Comparison of ENCODE assay signal across 8 cellular contexts in genomic region chr9:69036799-69037198, GRCh38. TPM values are rescaled to one million over a fixed set of nuclear protein-coding genes. Genes with fewer than 3 reads are reported as not detected.
DNase-seq lines count a peak whose midpoint lies in the region; TF ChIP-seq lines count a peak whose summit lies in the region.

No MANE protein-coding gene starts in this region.

- no peaks in the 10 kb centered on the region for H3K9me3 ChIP-seq in GM23248 (ENCODE audit: low read depth)
- H3K9me3 ChIP-seq in SJSA1 (replicated peaks): no peaks in the 10 kb centered on the region
- H3K9me3 ChIP-seq in fibroblast of lung (ENCODE audit: control insufficient read depth, insufficient read depth, low read depth, low read length): no peaks in the 10 kb centered on the region

- in situ Hi-C loops in GM23248 (cut with MboI): no loop called here

- no peaks in the 10 kb centered on the region for H3K27me3 ChIP-seq in GM23248 (replicated peaks; ENCODE audit: insufficient read depth)
- H3K27me3 ChIP-seq in SJSA1 (replicated peaks): no peaks in the 10 kb centered on the region
- no peaks in the 10 kb centered on the region for H3K27me3 ChIP-seq in fibroblast of lung (ENCODE audit: control insufficient read depth, insufficient read depth, low read length)
- no peaks in the 10 kb centered on the region for H3K27me3 ChIP-seq in rectal smooth muscle tissue (ENCODE audit: control insufficient read depth, insufficient read depth, low read length)

- H3K4me3 ChIP-seq in GM23248 (peak overlapping the region; percentile 80), SJSA1 (peak overlapping the region; percentile 76; the same call in 1 of the 2 replicates), fibroblast of lung (replicated peaks in 1 of 4; ENCODE audit: control extremely low read depth in 1 of 4, insufficient read depth in 1 of 4, low read depth in 3 of 4, low read length in 4 of 4) (peak overlapping the region; percentile 79 to 96 (median 89)), rectal smooth muscle tissue (ENCODE audit: low read length) (peak overlapping the region; percentile 94)

- H3K79me2 ChIP-seq in GM23248 (ENCODE audit: insufficient read depth) (peaks cover 40% of the 10 kb centered on the region), fibroblast of lung (ENCODE audit: control insufficient read depth, insufficient read depth, low read length) (peaks cover 11% of the 10 kb centered on the region)

- no peaks in the 10 kb centered on the region for H3K4me1 ChIP-seq in GM23248 (ENCODE audit: insufficient read depth)
- no peaks in the 10 kb centered on the region for H3K4me1 ChIP-seq in SJSA1 (replicated peaks)
- peaks cover 3% of the 10 kb centered on the region for H3K4me1 ChIP-seq in fibroblast of lung (ENCODE audit: control insufficient read depth, extremely low read depth, insufficient read depth, low read length)
- H3K4me1 ChIP-seq in rectal smooth muscle tissue (ENCODE audit: control insufficient read depth, insufficient read depth, low read length): peaks cover 4% of the 10 kb centered on the region

- H3K27ac ChIP-seq in GM23248 (no peak overlapping the region), SJSA1 (no peak overlapping the region), fibroblast of lung (ENCODE audit: insufficient read depth, low read length) (peak overlapping the region; percentile 48), rectal smooth muscle tissue (ENCODE audit: low read depth, low read length) (no peak overlapping the region)

- no peaks in the 10 kb centered on the region for H3F3A ChIP-seq in GM23248 (ENCODE audit: insufficient read depth)

- DNase-seq in GM23248 (no peak), SJSA1 (ENCODE audit: low read depth in 1 of 2, low spot score in 2 of 2) (no peak), fibroblast of lung (ENCODE audit: low read depth in 2 of 2) (no peak), NCI-H446 (lab: John Stamatoyannopoulos, UW) (no peak), GOT3 (lab: John Stamatoyannopoulos, UW) (no peak), NCI-H1417 (lab: John Stamatoyannopoulos, UW) (no peak)
- no peak for DNase-seq in stimulated activated CD8-positive, alpha-beta memory T cell treated with anti-CD3 and anti-CD28 coated beads, Interleukin-4, amount 100 ng/mL, for 48 hours

- no peak for TF ChIP-seq CTCF in fibroblast of lung (conservative IDR thresholded peaks at IDR 0.05 in 1 of 2, IDR thresholded peaks at IDR 0.05 in 1 of 2; ENCODE audit: low read depth in 1 of 2, low read length in 2 of 2)

- WGBS in GM23248 (ENCODE audit: low coverage in 1 of 2, low lambda C conversion rate in 2 of 2, missing lambda C conversion rate in 2 of 2), 2 experiments: 62 to 64% methylated on average over 10 of the region's 10 CpGs

- H3K9ac ChIP-seq in GM23248: peak overlapping the region; percentile 82
- peak overlapping the region; percentile 44 for H3K9ac ChIP-seq in fibroblast of lung (ENCODE audit: insufficient read depth, low read length)
- H3K9ac ChIP-seq in rectal smooth muscle tissue (ENCODE audit: low read length): peak overlapping the region; percentile 2

- H3K9me2 ChIP-seq in GM23248 (ENCODE audit: insufficient read depth): no peaks in the 10 kb centered on the region

- no peaks in the 10 kb centered on the region for H4K20me1 ChIP-seq in GM23248 (ENCODE audit: insufficient read depth)
- H4K20me1 ChIP-seq in fibroblast of lung (ENCODE audit: control insufficient read depth, extremely low read depth, insufficient read depth, low read length): no peaks in the 10 kb centered on the region

- H3K4me2 ChIP-seq in GM23248 (ENCODE audit: unreplicated experiment) (peak overlapping the region; percentile 93), fibroblast of lung (ENCODE audit: extremely low read depth, insufficient read depth, low read length) (peak overlapping the region; percentile 81)

- H2AFZ ChIP-seq in GM23248 (peak overlapping the region; percentile 98), fibroblast of lung (ENCODE audit: low read length) (peak overlapping the region; percentile 99)

- H3K36me3 ChIP-seq in GM23248 (ENCODE audit: low read depth) (no peaks in the 10 kb centered on the region), SJSA1 (no peaks in the 10 kb centered on the region), fibroblast of lung (ENCODE audit: control insufficient read depth, insufficient read depth, low read length) (no peaks in the 10 kb centered on the region), rectal smooth muscle tissue (ENCODE audit: control insufficient read depth, insufficient read depth, low read length) (no peaks in the 10 kb centered on the region)

RNA-seq across cellular contexts. Expression of gene FXN, which starts 1.2 kb away (rescaled TPM):
- 1.0 and 5.6 TPM in 2 replicates for total RNA-seq in GM23248 (2014; rRNA removed; shearing (Covaris generic))
- 22.0 and 23.6 TPM in 2 replicates for polyA plus RNA-seq in GM23248 (2016; fragmentation: Nextera tagmentation; extraction: Ambion mirVana)
- 4.4 and 8.5 TPM in 2 replicates for total RNA-seq in SJSA1 (2014; rRNA removed; shearing (Covaris generic))
- total RNA-seq in fibroblast of lung: 0.99 and 1.0 TPM in 2 replicates
- polyA plus RNA-seq in fibroblast of lung: 21.6 and 29.3 TPM in 2 replicates
- 15.2 and 20.0 TPM in 2 replicates for polyA plus RNA-seq in fibroblast of lung (2012)
- polyA minus RNA-seq in fibroblast of lung (ENCODE audit: low replicate concordance): 1.5 and 14.7 TPM in 2 replicates

RNA-seq across cellular contexts. Expression of gene PRKACG, which starts 22.9 kb away (rescaled TPM):
- total RNA-seq in GM23248 (2014; rRNA removed; shearing (Covaris generic)): not detected in 2 replicates
- polyA plus RNA-seq in GM23248 (2016; fragmentation: Nextera tagmentation; extraction: Ambion mirVana): not detected in 2 replicates
- not detected in 2 replicates for total RNA-seq in SJSA1 (2014; rRNA removed; shearing (Covaris generic))
- not detected in 2 replicates for total RNA-seq in fibroblast of lung
- not detected in 2 replicates for polyA plus RNA-seq in fibroblast of lung
- polyA plus RNA-seq in fibroblast of lung (2012): not detected in 2 replicates
- not detected in 2 replicates for polyA minus RNA-seq in fibroblast of lung (ENCODE audit: low replicate concordance)

Comparison
In these comparisons a context has a peak if more than half of its experiments do, and no peak if none do; other contexts are left out.
1. H3K9ac ChIP-seq: peak in every context shown above with its lines; median percentile 82 in GM23248; 44 in fibroblast of lung; 2 in rectal smooth muscle tissue.